ENCODE assay signal across 14 cellular contexts in the genomic region with DNA sequence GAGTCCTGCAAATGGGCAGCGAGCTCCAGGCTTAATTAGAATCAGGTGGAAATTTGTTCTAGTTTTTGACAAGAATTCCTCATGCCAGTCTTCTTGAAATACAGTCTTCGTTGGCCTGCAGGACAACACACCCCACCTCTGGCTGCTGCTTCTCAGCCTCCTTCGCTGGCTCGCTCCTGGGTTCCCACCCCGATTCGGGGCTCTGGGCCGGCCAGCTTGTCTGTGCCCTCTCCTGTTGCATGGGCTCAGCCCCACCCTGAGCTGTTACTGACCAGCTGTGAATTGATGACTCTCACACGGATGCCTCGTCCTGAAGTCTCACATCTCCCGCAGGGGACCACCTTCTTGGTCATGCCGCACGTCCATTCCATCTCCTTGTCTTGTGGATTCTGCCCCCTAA. TPM values are rescaled to one million over a fixed set of nuclear protein-coding genes. Genes with fewer than 3 reads are reported as not detected.
A peak's percentile ranks its signal among the peaks of the same experiment; 100 is the strongest.
DNase-seq lines count a peak whose midpoint lies in the region; ATAC-seq, FAIRE-seq and TF ChIP-seq lines count a peak whose summit lies in the region.
"Had no signal": no experiment of that assay in that cellular context is flagged by ENCODE, and none has a peak within 500 bp of the region (broad histone marks: within the 10 kb centered on the region; RNA-seq: fewer than 3 reads in every experiment).

No MANE protein-coding gene starts in this region.

- no peak overlapping the region for H2AK5ac ChIP-seq in H9 (ENCODE audit: insufficient read length, low read length)

- H3K9me3 Mint-ChIP-seq in H9: peaks cover 4 to 6% of the 10 kb centered on the region in 2 experiments; a peak in 4 of 5 replicates

- H4K91ac ChIP-seq in H9 (ENCODE audit: insufficient read length, low read depth, low read length): no peak overlapping the region

- H3T11ph ChIP-seq in H9 (ENCODE audit: low read length): no peak overlapping the region

- H4K8ac ChIP-seq in H9 (replicated peaks; ENCODE audit: insufficient read length, low read depth, low read length): no peak overlapping the region

- H3K4me3 Mint-ChIP-seq in H9: no peak overlapping the region
- H3K4me3 Mint-ChIP-seq: B cell; CD4-positive, alpha-beta memory T cell had no signal

- H2BK20ac ChIP-seq in H9 (ENCODE audit: low read depth, low read length, poor library complexity, severe bottlenecking): no peak overlapping the region

- H3K23ac ChIP-seq in H9 (ENCODE audit: insufficient read length, low read depth, low read length): no peak overlapping the region

- H3K9ac ChIP-seq in H9 (ENCODE audit: extremely low read depth, insufficient read length, low read length): no peak overlapping the region

- H3K4me1 Mint-ChIP-seq in H9: peaks cover 9 to 11% of the 10 kb centered on the region in 2 experiments
- H3K4me1 Mint-ChIP-seq: B cell; CD4-positive, alpha-beta memory T cell had no signal

- no peak overlapping the region for H3K4me2 ChIP-seq in osteoblast (ENCODE audit: insufficient read depth, low read length)
- H3K4me2 ChIP-seq in H9 (ENCODE audit: insufficient read depth, insufficient read length, low read length): no peak overlapping the region

- H3K79me2 ChIP-seq in osteoblast (ENCODE audit: insufficient read depth, low read length) (no peaks in the 10 kb centered on the region), H9 (ENCODE audit: insufficient read depth, low read length) (no peaks in the 10 kb centered on the region)

- no peak overlapping the region for H2AFZ ChIP-seq in osteoblast (ENCODE audit: low read length)
- no peak overlapping the region for H2AFZ ChIP-seq in H9 (ENCODE audit: low read length)

- no peak overlapping the region for H3K56ac ChIP-seq in H9 (ENCODE audit: insufficient read length, low read depth, low read length)

- no peak overlapping the region for H3K4me3 ChIP-seq in left ventricle myocardium inferior
- H3K4me3 ChIP-seq in bronchial epithelial cell (ENCODE audit: low read depth, low read length): no peak overlapping the region
- no peak overlapping the region for H3K4me3 ChIP-seq in osteoblast (ENCODE audit: insufficient read depth, low read length)

- H3K79me1 ChIP-seq in H9 (ENCODE audit: insufficient read depth, low read depth, low read length, poor library complexity, severe bottlenecking): no peaks in the 10 kb centered on the region

- no peak overlapping the region for H2BK5ac ChIP-seq in H9 (ENCODE audit: insufficient read length, low read length)

- no peak overlapping the region for H3K14ac ChIP-seq in H9 (ENCODE audit: insufficient read depth, low read length)

- H3K36me3 ChIP-seq in left ventricle myocardium inferior (no peaks in the 10 kb centered on the region), bronchial epithelial cell (ENCODE audit: control insufficient read depth, insufficient read depth, low read length) (no peaks in the 10 kb centered on the region), osteoblast (ENCODE audit: insufficient read depth, low read length) (no peaks in the 10 kb centered on the region)

- no peak overlapping the region for H3K27ac Mint-ChIP-seq in H9
- H3K27ac Mint-ChIP-seq: B cell; CD4-positive, alpha-beta memory T cell had no signal

- peaks cover 42% of the 10 kb centered on the region for H3K27me3 Mint-ChIP-seq in H9 (ENCODE audit: low read depth)

- peak; percentile 28 for FAIRE-seq in bronchial epithelial cell (lab: Jason Lieb, UNC)
- FAIRE-seq: A204.1 had no signal

- H3K27ac ChIP-seq in left ventricle myocardium inferior (replicated peaks): no peak overlapping the region
- no peak overlapping the region for H3K27ac ChIP-seq in osteoblast (ENCODE audit: low read depth, low read length)
- H3K27ac ChIP-seq in H9 (ENCODE audit: insufficient read length, low read depth, low read length): no peak overlapping the region

- ATAC-seq in left cardiac atrium (no peak), GM18907 (IDR thresholded peaks at IDR 0.05; ENCODE audit: unreplicated experiment) (no peak)

- H3K4me1 ChIP-seq in left ventricle myocardium inferior: no peaks in the 10 kb centered on the region
- H3K4me1 ChIP-seq in osteoblast (ENCODE audit: insufficient read depth, low read length): no peaks in the 10 kb centered on the region
- no peaks in the 10 kb centered on the region for H3K4me1 ChIP-seq in H9 (ENCODE audit: insufficient read depth, low read length)

- H3K36me3 Mint-ChIP-seq in H9 (ENCODE audit: insufficient read depth in 1 of 3, low read depth in 3 of 3): peaks cover 0 to 2% (median 0%) of the 10 kb centered on the region in 3 experiments; a peak in 2 of 7 replicates

- no peak overlapping the region for H2BK120ac ChIP-seq in H9 (ENCODE audit: low read depth, low read length, poor library complexity, severe bottlenecking)

- H3K27me3 ChIP-seq in left ventricle myocardium inferior (ENCODE audit: low read depth): peaks cover 11% of the 10 kb centered on the region
- H3K27me3 ChIP-seq in bronchial epithelial cell (ENCODE audit: control insufficient read depth, insufficient read depth, low read length): no peaks in the 10 kb centered on the region
- H3K27me3 ChIP-seq in osteoblast (ENCODE audit: insufficient read depth, low read length): no peaks in the 10 kb centered on the region
- H3K27me3 ChIP-seq in H9 (ENCODE audit: insufficient read depth, low read length): no peaks in the 10 kb centered on the region

- H4K5ac ChIP-seq in H9 (ENCODE audit: insufficient read length, low read depth, low read length): no peak overlapping the region

- no peak overlapping the region for H2BK12ac ChIP-seq in H9 (ENCODE audit: insufficient read length, low read depth, low read length)

- no CpG with 5 or more reads among the region's 12 CpGs for WGBS in H9 (ENCODE audit: extremely low coverage, insufficient read length, low lambda C conversion rate)

- no peak overlapping the region for H3K18ac ChIP-seq in H9 (ENCODE audit: insufficient read length, low read depth, low read length)

- H3K23me2 ChIP-seq in H9 (ENCODE audit: insufficient read length, low read depth, low read length, poor library complexity, severe bottlenecking): no peaks in the 10 kb centered on the region

- H4K20me1 ChIP-seq in osteoblast (ENCODE audit: insufficient read depth, low read length) (no peaks in the 10 kb centered on the region), H9 (ENCODE audit: control insufficient read depth, insufficient read depth, insufficient read length) (no peaks in the 10 kb centered on the region)

- H3K9me3 ChIP-seq in left ventricle myocardium inferior (replicated peaks) (peaks cover 12% of the 10 kb centered on the region), osteoblast (ENCODE audit: low read depth, low read length) (no peaks in the 10 kb centered on the region), H9 (ENCODE audit: control insufficient read depth, low read depth, low read length) (no peaks in the 10 kb centered on the region)

- TF ChIP-seq CTCF in left ventricle myocardium inferior (IDR thresholded peaks at IDR 0.05; ENCODE audit: borderline replicate concordance) (no peak), bronchial epithelial cell (IDR thresholded peaks at IDR 0.05; ENCODE audit: insufficient read depth, low read length, severe bottlenecking) (no peak), osteoblast (IDR thresholded peaks at IDR 0.05; ENCODE audit: extremely low read depth, low read depth, low read length) (no peak), H9 (conservative IDR thresholded peaks at IDR 0.05) (no peak)

- intact Hi-C loops in left cardiac atrium (cut with DNase I) (no loop called here), left ventricle myocardium inferior (cut with micrococcal nuclease) (no loop called here)

- no peak overlapping the region for H2BK15ac ChIP-seq in H9 (ENCODE audit: low read depth, low read length)

- no peak overlapping the region for H3K4ac ChIP-seq in H9 (ENCODE audit: low read depth, low read length)

- DNase-seq in left cardiac atrium (peak; percentile 13), left ventricle myocardium inferior (no peak), bronchial epithelial cell (ENCODE audit: low read depth) (no peak), osteoblast (ENCODE audit: insufficient read length, low spot score, missing footprints) (peak; percentile 50), H9 (no peak), SK-N-DZ (ENCODE audit: low spot score) (no peak)
- DNase-seq: C1 segment of cervical spinal cord; CD4-positive, alpha-beta memory T cell; COR-L47; DND-41; GDM1 had no signal

RNA-seq across cellular contexts. Expression of a gene that starts 21.0 kb away (rescaled TPM):
- total RNA-seq in left cardiac atrium (under 1 TPM; 0.09 to 0.13 TPM), left ventricle myocardium inferior (not detected), bronchial epithelial cell (under 0.01 TPM in 1 of 2 replicates, not detected in the other), osteoblast (0.29 and 0.36 TPM in 2 replicates), H9 (2021) (0.09 and 0.22 TPM in 2 replicates)
- polyA plus RNA-seq in SK-N-DZ (2014; cell fraction: cytosol; rRNA removed): 0.07 TPM in 1 of 2 replicates, not detected in the other
- polyA plus RNA-seq in SK-N-DZ (2014; cell fraction: nucleus; rRNA removed): 0.06 and 1.4 TPM in 2 replicates
- total RNA-seq: CD4-positive, alpha-beta memory T cell had no signal
- polyA plus RNA-seq: CD4-positive, alpha-beta memory T cell had no signal

Comparison
In these comparisons a context has a peak if more than half of its experiments do, and no peak if none do; other contexts are left out.
1. DNase-seq: peak in left cardiac atrium (single experiment) and osteoblast (single experiment); none in left ventricle myocardium inferior (single experiment), bronchial epithelial cell (single experiment), H9 (single experiment) and SK-N-DZ (single experiment).